In genomic region chr13:40640202-40640601, GRCh38 we compare ENCODE assay signal across 14 cellular contexts. TPM values are rescaled to one million over a fixed set of nuclear protein-coding genes. Genes with fewer than 3 reads are reported as not detected.
DNase-seq lines count a peak whose midpoint lies in the region; ATAC-seq, FAIRE-seq and TF ChIP-seq lines count a peak whose summit lies in the region.
"Had no signal": no experiment of that assay in that cellular context is flagged by ENCODE, and none has a peak within 500 bp of the region (broad histone marks: within the 10 kb centered on the region; RNA-seq: fewer than 3 reads in every experiment).

No MANE protein-coding gene starts in this region.

- H2AFZ ChIP-seq in neural progenitor cell (replicated peaks) = no peak overlapping the region

- no peaks in the 10 kb centered on the region for H3K27me3 ChIP-seq in CD4-positive, alpha-beta T cell (ENCODE audit: control insufficient read depth, insufficient read depth, low read length)
- no peaks in the 10 kb centered on the region for H3K27me3 ChIP-seq in breast epithelium
- no peaks in the 10 kb centered on the region for H3K27me3 ChIP-seq in neural progenitor cell
- no peaks in the 10 kb centered on the region for H3K27me3 ChIP-seq in endodermal cell (ENCODE audit: control insufficient read depth, insufficient read depth, low read length, poor library complexity, severe bottlenecking)
- no peaks in the 10 kb centered on the region for H3K27me3 ChIP-seq in ovary
- H3K27me3 ChIP-seq: sigmoid colon had no signal

- H3K27ac ChIP-seq in CD4-positive, alpha-beta T cell (ENCODE audit: low read depth, low read length) = no peak overlapping the region
- H3K27ac ChIP-seq in breast epithelium (peak overlapping the region; percentile 29 to 78), neural progenitor cell (no peak overlapping the region), endodermal cell (ENCODE audit: low read depth, low read length) (no peak overlapping the region), ovary (peak overlapping the region in 1 of 2 donors; percentile 2)

- POLR2A ChIA-PET in CD4-positive, alpha-beta T cell (lab: Charles Lee) = interaction anchor here (0.8 to 1.4 kb wide), 3 partner anchors 25 to 154 kb away, joined by 3 to 4 read pairs (median 4); no protein-coding TSS in a partner anchor

- H3K79me2 ChIP-seq in neural progenitor cell (ENCODE audit: low read depth) = peaks cover 18% of the 10 kb centered on the region

- H3K36me3 ChIP-seq in breast epithelium (no peaks in the 10 kb centered on the region), neural progenitor cell (no peaks in the 10 kb centered on the region), endodermal cell (ENCODE audit: control insufficient read depth, insufficient read depth, low read length) (peaks cover 5% of the 10 kb centered on the region), ovary (no peaks in the 10 kb centered on the region)
- H3K36me3 ChIP-seq: sigmoid colon had no signal

- 90 to 91% methylated on average over 4 to 6 of the region's 6 CpGs for WGBS in endodermal cell (ENCODE audit: insufficient coverage in 1 of 2, insufficient read length in 1 of 2), 2 experiments
- WGBS in ovary, 3 donors = 57 to 65% (median 61%) methylated on average over 6 of the region's 6 CpGs

- TF ChIP-seq POLR2A in breast epithelium (IDR thresholded peaks at IDR 0.05) = no peak
- TF ChIP-seq POLR2A in H54 (IDR thresholded peaks at IDR 0.05; ENCODE audit: low read depth, low read length) = no peak
- TF ChIP-seq POLR2A in ovary (IDR thresholded peaks at IDR 0.05) = no peak

- no peak overlapping the region for H3K4me3 ChIP-seq in breast epithelium
- no peak overlapping the region for H3K4me3 ChIP-seq in neural progenitor cell
- no peak overlapping the region for H3K4me3 ChIP-seq in endodermal cell (ENCODE audit: low read length)
- no peak overlapping the region for H3K4me3 ChIP-seq in ovary
- H3K4me3 ChIP-seq: sigmoid colon had no signal

- H3K27ac Mint-ChIP-seq in CD4-positive, alpha-beta T cell = peak overlapping the region; percentile 74
- peak overlapping the region; percentile 15 for H3K27ac Mint-ChIP-seq in neural progenitor cell
- H3K27ac Mint-ChIP-seq in endodermal cell = no peak overlapping the region
- H3K27ac Mint-ChIP-seq: T-helper 1 cell treated with Interleukin-12 subunit alpha and Interleukin-12 subunit beta and Interleukin-4 antibody, amounts not matched to agents 30 μg/mL and 1 μg/mL, for 36 hours had no signal

- CTCF ChIA-PET in CD4-positive, alpha-beta T cell (lab: Charles Lee) = no interaction called here

- H3K4me1 Mint-ChIP-seq in CD4-positive, alpha-beta T cell (ENCODE audit: low read depth) = peaks cover 95% of the 10 kb centered on the region
- H3K4me1 Mint-ChIP-seq in neural progenitor cell (peaks cover 34% of the 10 kb centered on the region), endodermal cell (peaks cover 41% of the 10 kb centered on the region)

- H3K9me3 Mint-ChIP-seq in CD4-positive, alpha-beta T cell = no peaks in the 10 kb centered on the region
- no peaks in the 10 kb centered on the region for H3K9me3 Mint-ChIP-seq in neural progenitor cell
- H3K9me3 Mint-ChIP-seq in endodermal cell = no peaks in the 10 kb centered on the region
- H3K9me3 Mint-ChIP-seq: T-helper 1 cell treated with Interleukin-12 subunit alpha and Interleukin-12 subunit beta and Interleukin-4 antibody, amounts not matched to agents 30 μg/mL and 1 μg/mL, for 36 hours had no signal

- no peak for FAIRE-seq in H54 (lab: Jason Lieb, UNC)
- FAIRE-seq: keratinocyte had no signal

- no peak for TF ChIP-seq EP300 in ovary (IDR thresholded peaks at IDR 0.05)

- H3F3A ChIP-seq in neural progenitor cell (ENCODE audit: low read depth) = no peaks in the 10 kb centered on the region

- no peaks in the 10 kb centered on the region for H3K27me3 Mint-ChIP-seq in CD4-positive, alpha-beta T cell
- H3K27me3 Mint-ChIP-seq in neural progenitor cell (ENCODE audit: insufficient read depth, low read depth) (peaks cover 3% of the 10 kb centered on the region), endodermal cell (ENCODE audit: insufficient read depth) (no peaks in the 10 kb centered on the region)

- no peak overlapping the region for H3K4me2 ChIP-seq in neural progenitor cell

- no peaks in the 10 kb centered on the region for H3K9me3 ChIP-seq in CD4-positive, alpha-beta T cell (ENCODE audit: control insufficient read depth, low read length)
- H3K9me3 ChIP-seq in breast epithelium = no peaks in the 10 kb centered on the region
- H3K9me3 ChIP-seq in neural progenitor cell (ENCODE audit: low read depth) = no peaks in the 10 kb centered on the region
- H3K9me3 ChIP-seq in endodermal cell (ENCODE audit: control insufficient read depth, low read length) = no peaks in the 10 kb centered on the region
- no peaks in the 10 kb centered on the region for H3K9me3 ChIP-seq in ovary
- H3K9me3 ChIP-seq: sigmoid colon had no signal

- peaks cover 0 to 4% of the 10 kb centered on the region in 2 donors for H3K4me1 ChIP-seq in breast epithelium
- H3K4me1 ChIP-seq in neural progenitor cell = peaks cover 39% of the 10 kb centered on the region
- peaks cover 3% of the 10 kb centered on the region for H3K4me1 ChIP-seq in endodermal cell (ENCODE audit: control insufficient read depth, insufficient read depth, low read length)
- H3K4me1 ChIP-seq in ovary (ENCODE audit: insufficient read depth) = peaks cover 31% of the 10 kb centered on the region

- no peak for TF ChIP-seq CTCF in CD4-positive, alpha-beta T cell (IDR thresholded peaks at IDR 0.05)
- TF ChIP-seq CTCF in breast epithelium (IDR thresholded peaks at IDR 0.05) (no peak), neural progenitor cell (IDR thresholded peaks at IDR 0.05) (no peak), endodermal cell (conservative IDR thresholded peaks at IDR 0.05) (no peak), ovary (IDR thresholded peaks at IDR 0.05) (no peak)

- H3K4me3 Mint-ChIP-seq in CD4-positive, alpha-beta T cell = peak overlapping the region; percentile 74
- H3K4me3 Mint-ChIP-seq in neural progenitor cell = no peak overlapping the region
- no peak overlapping the region for H3K4me3 Mint-ChIP-seq in endodermal cell

- no peaks in the 10 kb centered on the region for H4K20me1 ChIP-seq in neural progenitor cell (ENCODE audit: low read depth)

- ATAC-seq in CD4-positive, alpha-beta T cell (ENCODE audit: poor library complexity) = no peak
- ATAC-seq in GM19468 (IDR thresholded peaks at IDR 0.05; ENCODE audit: extremely low read depth, unreplicated experiment) = peak; percentile 49

- H3K9ac ChIP-seq in neural progenitor cell (no peak overlapping the region), endodermal cell (ENCODE audit: extremely low read depth, low read length, poor library complexity, severe bottlenecking) (no peak overlapping the region)

- no peak for DNase-seq in CD4-positive, alpha-beta T cell
- no peak for DNase-seq in breast epithelium (ENCODE audit: low spot score in 2 of 2)
- no peak for DNase-seq in neural progenitor cell (ENCODE audit: low spot score)
- DNase-seq in endodermal cell = no peak
- no peak for DNase-seq in H54 (ENCODE audit: insufficient read length, low spot score)
- DNase-seq in ovary = no peak
- DNase-seq: activated CD4-positive, alpha-beta T cell treated with anti-CD3 and anti-CD28 coated beads, Interleukin-2, amount 50 U/mL, for 48 hours; amniotic stem cell; NCI-H1092; NCI-H226; sigmoid colon had no signal

- intact Hi-C loops in CD4-positive, alpha-beta T cell (cut with DNase I, micrococcal nuclease) = no loop called here
- intact Hi-C loops in breast epithelium (cut with DNase I; ENCODE audit: low total_unique reads) = no loop called here
- intact Hi-C loops in ovary (cut with DNase I) = no loop called here

- peaks cover 66% of the 10 kb centered on the region for H3K36me3 Mint-ChIP-seq in CD4-positive, alpha-beta T cell (ENCODE audit: low read depth)
- no peaks in the 10 kb centered on the region for H3K36me3 Mint-ChIP-seq in neural progenitor cell
- H3K36me3 Mint-ChIP-seq in endodermal cell (ENCODE audit: low read depth) = peaks cover 2% of the 10 kb centered on the region

RNA-seq across cellular contexts. Expression of gene FOXO1, which starts 26.2 kb away (rescaled TPM):
- 100 to 1,000 TPM in 1 of 2 experiments, 10 to 100 TPM in 1; 93.1 to 101 TPM for total RNA-seq in CD4-positive, alpha-beta T cell
- 100 to 1,000 TPM in 1 of 3 donors, 10 to 100 TPM in 2; 54.1 to 163 (median 67.2) TPM for total RNA-seq in breast epithelium
- 3.7 and 3.8 TPM in 2 replicates for total RNA-seq in neural progenitor cell (ENCODE audit: low replicate concordance)
- total RNA-seq in endodermal cell = 10 to 100 TPM; 20.1 to 29.7 TPM
- polyA plus RNA-seq in endodermal cell (2013, experiment 1 of 2) = 10.5 TPM
- polyA plus RNA-seq in endodermal cell (2013, experiment 2 of 2) = 10.4 TPM
- total RNA-seq in ovary = 100 to 1,000 TPM in 6 of 7 donors, 10 to 100 TPM in 1; 95.9 to 157 (median 117) TPM
- 10 to 100 TPM; 51.5 to 80.1 TPM for polyA plus RNA-seq in ovary

Comparison
In these comparisons a context has a peak if more than half of its experiments do, and no peak if none do; other contexts are left out.
1. H3K27ac ChIP-seq: peak in breast epithelium (2 of 2); none in CD4-positive, alpha-beta T cell (single experiment), neural progenitor cell (single experiment) and endodermal cell (single experiment).